In the genomic region with DNA sequence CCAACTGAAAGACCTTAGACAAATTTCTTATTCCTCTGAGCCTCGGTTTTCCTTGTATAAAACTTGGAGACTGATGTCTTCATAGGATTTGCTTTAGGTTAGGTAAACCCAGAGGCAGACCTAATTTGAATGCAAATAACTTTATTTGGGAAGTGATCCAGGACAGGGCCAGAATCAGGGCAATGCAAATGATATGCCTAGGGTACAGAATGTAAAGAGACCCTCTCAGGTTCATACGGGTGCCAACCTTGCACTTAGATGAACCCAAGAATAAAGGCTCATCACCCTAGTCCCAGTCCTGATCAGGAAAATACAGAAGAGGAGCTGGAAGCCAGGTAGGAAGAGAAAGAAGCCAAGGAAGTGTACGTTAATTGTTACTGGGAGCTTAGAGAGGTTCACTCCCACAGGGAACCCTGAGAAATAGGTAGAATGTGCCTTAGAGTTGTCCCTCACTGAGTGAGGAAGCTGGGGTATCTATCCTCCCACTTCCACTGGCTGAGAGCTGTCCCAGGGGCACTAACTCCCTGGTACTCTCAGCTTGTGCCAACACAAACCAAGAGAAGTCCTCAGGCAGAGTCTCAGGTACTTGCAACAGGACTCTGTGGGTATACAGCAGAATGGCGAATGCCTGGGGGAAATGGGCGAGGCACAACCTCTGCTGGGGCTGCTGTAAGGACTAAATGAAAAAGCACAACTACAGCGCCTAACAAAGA, we compare ENCODE assay signal across 1 cellular context.
TF ChIP-seq lines count a peak whose summit lies in the region.

No MANE protein-coding gene starts in this region.

TF ChIP-seq in HepG2, 621 proteins besides CTCF, POLR2A, EP300 and RAD21:
- TF ChIP-seq RBM22 (optimal IDR thresholded peaks at IDR 0.05; ENCODE audit: low read length), result peak; percentile 77
- TF ChIP-seq DMTF1 (CRISPR knock-in tag; IDR thresholded peaks at IDR 0.05), result no peak
- TF ChIP-seq ZFYVE20 (CRISPR knock-in tag; IDR thresholded peaks at IDR 0.05; ENCODE audit: borderline replicate concordance, low read depth), result no peak
- TF ChIP-seq NFKB2 (CRISPR knock-in tag; IDR thresholded peaks at IDR 0.05; ENCODE audit: borderline replicate concordance), result no peak
- TF ChIP-seq ZNF20 (CRISPR knock-in tag; IDR thresholded peaks at IDR 0.05), result no peak
